Comparison of ENCODE assay signal across 8 cellular contexts in the genomic region with DNA sequence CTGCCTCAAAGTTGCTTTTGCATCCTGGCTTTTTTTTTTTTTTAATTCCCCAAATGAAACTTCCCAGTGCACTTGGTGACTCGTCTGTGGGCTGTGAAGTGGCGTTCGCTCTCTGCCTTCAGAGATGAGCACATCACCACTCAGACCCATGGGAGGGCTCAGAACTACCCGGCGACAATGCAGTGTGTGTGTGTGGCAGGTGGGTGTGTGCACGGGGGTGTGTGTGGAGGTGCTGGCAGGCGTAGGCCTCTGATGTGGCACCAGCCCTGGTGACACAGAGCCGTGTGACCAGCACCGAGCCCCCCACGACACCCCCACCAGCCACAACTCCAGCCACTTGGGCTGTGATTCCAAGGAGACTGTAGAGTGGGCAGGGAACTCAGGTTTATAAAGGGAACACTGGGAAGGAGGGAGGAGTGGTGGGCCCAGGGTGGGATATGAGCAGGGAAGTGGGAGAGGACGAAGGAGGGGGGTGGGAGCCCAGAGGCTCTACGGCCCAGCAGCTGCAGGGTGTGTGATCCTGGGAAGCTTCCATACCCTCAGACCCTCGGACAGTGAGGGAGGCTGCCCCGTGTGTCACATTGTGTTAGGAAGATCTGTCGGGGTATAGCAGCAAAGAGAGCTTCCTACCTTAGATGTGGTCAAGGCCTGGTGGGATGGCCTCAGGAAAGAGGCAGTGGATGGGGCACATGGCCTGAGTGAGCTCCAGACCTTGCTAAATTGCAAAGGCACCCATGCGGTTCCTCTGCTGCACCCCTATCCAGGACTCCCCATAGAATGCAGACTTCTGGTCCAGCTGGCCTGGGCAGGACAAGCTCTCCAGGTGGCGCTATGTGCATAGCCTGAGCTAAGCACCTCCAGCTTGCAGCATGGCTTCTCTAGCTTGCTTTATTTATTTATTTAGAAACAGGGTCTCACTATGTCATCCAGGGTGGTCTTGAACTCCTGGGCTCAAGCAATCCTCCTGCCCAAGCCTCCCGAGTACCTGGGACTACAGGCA. TPM values are rescaled to one million over a fixed set of nuclear protein-coding genes. Genes with fewer than 3 reads are reported as not detected.
A peak's percentile ranks its signal among the peaks of the same experiment; 100 is the strongest.
DNase-seq lines count a peak whose midpoint lies in the region; ATAC-seq and TF ChIP-seq lines count a peak whose summit lies in the region.

No MANE protein-coding gene starts in this region.

- H3K27ac ChIP-seq in C4-2B (no peak overlapping the region), upper lobe of right lung (no peak overlapping the region)

- no peaks in the 10 kb centered on the region for H3K36me3 Mint-ChIP-seq in activated CD8-positive, alpha-beta T cell treated with anti-CD3 and anti-CD28 coated beads, Interleukin-2, amount 10 ng/mL, durations not matched to agents 7 days and 5 days (ENCODE audit: low read depth)

- peaks cover 10% of the 10 kb centered on the region for H3K4me1 Mint-ChIP-seq in activated CD8-positive, alpha-beta T cell treated with anti-CD3 and anti-CD28 coated beads, Interleukin-2, amount 10 ng/mL, durations not matched to agents 7 days and 5 days (ENCODE audit: low read depth)

- peak; percentile 43 for ATAC-seq in GM21529 (IDR thresholded peaks at IDR 0.05; ENCODE audit: unreplicated experiment)
- peak; percentile 51 for ATAC-seq in activated CD8-positive, alpha-beta T cell treated with anti-CD3 and anti-CD28 coated beads, Interleukin-2, amount 10 ng/mL, durations not matched to agents 7 days and 5 days
- ATAC-seq in upper lobe of right lung = peak; percentile 74

- intact Hi-C loops in upper lobe of right lung (cut with DNase I) = no loop called here

- DNase-seq in activated CD8-positive, alpha-beta T cell treated with anti-CD3 and anti-CD28 coated beads, Interleukin-2, amount 10 ng/mL, durations not matched to agents 7 days and 5 days = peak; percentile 45
- DNase-seq in hepatic stellate cell (ENCODE audit: low spot score) (peak; percentile 49), upper lobe of right lung (no peak), amniotic stem cell (lab: John Stamatoyannopoulos, UW) (no peak), H7 (no peak)
- DNase-seq in stimulated activated CD4-positive, alpha-beta T cell treated with anti-CD3 and anti-CD28 coated beads, Interleukin-12 subunit alpha, Interleukin-12 subunit beta, amount 100 ng/mL, for 4 hours = no peak

- H3K4me1 ChIP-seq in upper lobe of right lung = no peaks in the 10 kb centered on the region

- H3K9me3 ChIP-seq in upper lobe of right lung = no peaks in the 10 kb centered on the region

- H3K36me3 ChIP-seq in upper lobe of right lung (no peaks in the 10 kb centered on the region), H7 (replicated peaks; ENCODE audit: control insufficient read depth, insufficient read depth, low read length) (no peaks in the 10 kb centered on the region)

- H3K9me3 Mint-ChIP-seq in activated CD8-positive, alpha-beta T cell treated with anti-CD3 and anti-CD28 coated beads, Interleukin-2, amount 10 ng/mL, durations not matched to agents 7 days and 5 days (ENCODE audit: insufficient read depth) = no peaks in the 10 kb centered on the region

- TF ChIP-seq CTCF in C4-2B (conservative IDR thresholded peaks at IDR 0.05) (peak; percentile 35; the same call in 1 of the 2 replicates), upper lobe of right lung (IDR thresholded peaks at IDR 0.05) (peak; percentile 55)

- H3K4me3 ChIP-seq in upper lobe of right lung = no peak overlapping the region
- H3K4me3 ChIP-seq in H7 (ENCODE audit: insufficient read depth, low read depth, low read length) = no peak overlapping the region

- H3K27me3 Mint-ChIP-seq in activated CD8-positive, alpha-beta T cell treated with anti-CD3 and anti-CD28 coated beads, Interleukin-2, amount 10 ng/mL, durations not matched to agents 7 days and 5 days (ENCODE audit: low read depth) = peaks cover 28% of the 10 kb centered on the region

- CTCF ChIA-PET in activated CD8-positive, alpha-beta T cell treated with anti-CD3 and anti-CD28 coated beads, Interleukin-2, amount 10 ng/mL, durations not matched to agents 7 days and 5 days (lab: Charles Lee) = interaction anchor here (0.6 to 5.6 kb wide), 11 partner anchors 10 to 129 kb away, joined by 3 to 46 read pairs (median 4); no protein-coding TSS in a partner anchor

- H3K4me3 Mint-ChIP-seq in activated CD8-positive, alpha-beta T cell treated with anti-CD3 and anti-CD28 coated beads, Interleukin-2, amount 10 ng/mL, durations not matched to agents 7 days and 5 days = no peak overlapping the region

- POLR2A ChIA-PET in activated CD8-positive, alpha-beta T cell treated with anti-CD3 and anti-CD28 coated beads, Interleukin-2, amount 10 ng/mL, durations not matched to agents 7 days and 5 days (lab: Charles Lee) = no interaction called here

- H3K27ac Mint-ChIP-seq in activated CD8-positive, alpha-beta T cell treated with anti-CD3 and anti-CD28 coated beads, Interleukin-2, amount 10 ng/mL, durations not matched to agents 7 days and 5 days = no peak overlapping the region

- no peaks in the 10 kb centered on the region for H3K27me3 ChIP-seq in upper lobe of right lung
- peaks cover under 1% of the 10 kb centered on the region for H3K27me3 ChIP-seq in H7 (ENCODE audit: control insufficient read depth, insufficient read depth, low read length)

RNA-seq across cellular contexts. Expression of gene WFS1, which starts 5.8 kb away (rescaled TPM):
- total RNA-seq in activated CD8-positive, alpha-beta T cell treated with anti-CD3 and anti-CD28 coated beads, Interleukin-2, amount 10 ng/mL, durations not matched to agents 7 days and 5 days = 1 to 10 TPM in 1 of 2 experiments, under 1 TPM in 1; 0.97 to 1.3 TPM
- 110 TPM for total RNA-seq in upper lobe of right lung
- total RNA-seq in H7 (2014; rRNA removed; shearing (Covaris generic)) = 21.0 and 22.6 TPM in 2 replicates

Comparison
In these comparisons a context has a peak if more than half of its experiments do, and no peak if none do; other contexts are left out.
1. DNase-seq: peak in activated CD8-positive, alpha-beta T cell treated with anti-CD3 and anti-CD28 coated beads, Interleukin-2, amount 10 ng/mL, durations not matched to agents 7 days and 5 days (single experiment) and hepatic stellate cell (single experiment); none in upper lobe of right lung (single experiment), amniotic stem cell (single experiment), H7 (single experiment) and stimulated activated CD4-positive, alpha-beta T cell treated with anti-CD3 and anti-CD28 coated beads, Interleukin-12 subunit alpha, Interleukin-12 subunit beta, amount 100 ng/mL, for 4 hours (single experiment).
2. Peak in every context shown above with its lines, with median percentiles within 50 percentile points of each other: ATAC-seq.